ENCODE assay signal across 31 cellular contexts in the genomic region with DNA sequence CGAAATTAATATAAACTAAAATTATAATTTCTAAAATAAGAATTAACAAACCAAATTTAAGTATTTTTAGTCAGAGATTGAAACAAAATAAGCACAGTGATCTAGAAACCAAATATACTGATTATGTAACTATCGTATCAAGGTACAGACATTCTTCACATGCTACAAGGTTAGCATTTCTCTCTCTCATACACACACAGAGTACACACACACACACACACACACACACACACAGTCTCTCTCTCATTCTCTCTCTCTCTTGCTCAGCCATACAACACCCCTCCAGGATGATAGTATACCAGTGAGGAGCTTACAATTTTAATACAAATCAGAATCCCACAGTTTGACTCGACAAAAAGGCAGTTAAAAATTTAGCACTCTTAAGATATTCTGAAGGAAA.
"Had no signal": no experiment of that assay in that cellular context is flagged by ENCODE, and none has a peak within 500 bp of the region (broad histone marks: within the 10 kb centered on the region; RNA-seq: fewer than 3 reads in every experiment).

No MANE protein-coding gene starts in this region.

- ATAC-seq: activated T-cell treated with anti-CD3 and anti-CD28 coated beads, Interleukin-2, amount 50 U/mL, for 72 hours; body of pancreas; Panc1; Right ventricle myocardium inferior; T-cell had no signal

- H3K4me1 Mint-ChIP-seq: activated B cell treated with CpG ODN at 0.5 μM for 24 hours; activated naive CD8-positive, alpha-beta T cell treated with anti-CD3 and anti-CD28 coated beads, Interleukin-2, amount 10 ng/mL, durations not matched to agents 7 days and 5 days; central memory CD8-positive, alpha-beta T cell; T-cell had no signal

- H3K27me3 Mint-ChIP-seq: activated B cell treated with CpG ODN at 0.5 μM for 24 hours; activated CD4-positive, alpha-beta memory T cell treated with anti-CD3 and anti-CD28 coated beads for 36 hours; activated CD4-positive, alpha-beta T cell treated with anti-CD3 and anti-CD28 coated beads, Interleukin-2, amount 10 ng/mL, durations not matched to agents 7 days and 5 days; activated naive CD8-positive, alpha-beta T cell treated with anti-CD3 and anti-CD28 coated beads, Interleukin-2, amount 10 ng/mL, durations not matched to agents 7 days and 5 days; central memory CD8-positive, alpha-beta T cell; T-cell had no signal

- H3K9me3 Mint-ChIP-seq: activated B cell treated with CpG ODN at 0.5 μM for 24 hours; activated CD4-positive, alpha-beta memory T cell treated with anti-CD3 and anti-CD28 coated beads for 36 hours; activated CD4-positive, alpha-beta T cell treated with anti-CD3 and anti-CD28 coated beads, Interleukin-2, amount 10 ng/mL, durations not matched to agents 7 days and 5 days; activated naive CD8-positive, alpha-beta T cell treated with anti-CD3 and anti-CD28 coated beads, Interleukin-2, amount 10 ng/mL, durations not matched to agents 7 days and 5 days; activated T-cell treated with anti-CD3 and anti-CD28 coated beads, Interleukin-2, amount 50 U/mL, for 72 hours; central memory CD8-positive, alpha-beta T cell; T-cell had no signal

- DNase-seq: activated B cell treated with CpG ODN at 0.5 μM for 24 hours; activated CD4-positive, alpha-beta memory T cell treated with anti-CD3 and anti-CD28 coated beads for 36 hours; activated CD4-positive, alpha-beta T cell treated with anti-CD3 and anti-CD28 coated beads for 1 hour; activated CD4-positive, alpha-beta T cell treated with anti-CD3 and anti-CD28 coated beads, Interleukin-2, amount 10 ng/mL, durations not matched to agents 7 days and 5 days; activated CD8-positive, alpha-beta memory T cell treated with anti-CD3 and anti-CD28 coated beads, Interleukin-2, amount 50 U/mL, for 4 hours; activated naive CD4-positive, alpha-beta T cell treated with anti-CD3 and anti-CD28 coated beads, Interleukin-2, amount 50 U/mL, for 16 hours; activated naive CD8-positive, alpha-beta T cell treated with anti-CD3 and anti-CD28 coated beads, Interleukin-2, amount 10 ng/mL, durations not matched to agents 7 days and 5 days; activated T-cell treated with anti-CD3 and anti-CD28 coated beads, Interleukin-2, amount 50 U/mL, for 72 hours; adrenal gland; body of pancreas; MG63; MV-4-11; NCI-H1092 treated with DMSO at 0.1 percent for 48 hours; NCI-H1436; NCI-H1694 treated with DMSO at 0.1 percent for 48 hours; NCI-H2029 treated with DMSO at 0.1 percent for 48 hours; NCI-H345; NCI-H510A; NCI-H526 treated with DMSO at 0.1 percent for 48 hours; NCI-H82; RPMI8226; T-cell; T-helper 2 cell; T1000 had no signal

- H3K27ac ChIP-seq: adrenal gland, ascending aorta, body of pancreas, SK-N-MC had no signal

- H3K4me3 ChIP-seq: adrenal gland, ascending aorta, body of pancreas, MG63, SK-N-MC had no signal

- H3K27ac Mint-ChIP-seq: activated B cell treated with CpG ODN at 0.5 μM for 24 hours; activated CD4-positive, alpha-beta memory T cell treated with anti-CD3 and anti-CD28 coated beads for 36 hours; activated CD4-positive, alpha-beta T cell treated with anti-CD3 and anti-CD28 coated beads, Interleukin-2, amount 10 ng/mL, durations not matched to agents 7 days and 5 days; activated naive CD8-positive, alpha-beta T cell treated with anti-CD3 and anti-CD28 coated beads, Interleukin-2, amount 10 ng/mL, durations not matched to agents 7 days and 5 days; activated T-cell treated with anti-CD3 and anti-CD28 coated beads, Interleukin-2, amount 50 U/mL, for 72 hours; T-cell had no signal

- H3K4me1 ChIP-seq: ascending aorta had no signal

- FAIRE-seq: bronchial epithelial cell, TTC549 had no signal

- H3K27me3 ChIP-seq: adrenal gland, ascending aorta, body of pancreas, MG63 had no signal

- H3K4me3 Mint-ChIP-seq: activated B cell treated with CpG ODN at 0.5 μM for 24 hours; activated CD4-positive, alpha-beta memory T cell treated with anti-CD3 and anti-CD28 coated beads for 36 hours; activated CD4-positive, alpha-beta T cell treated with anti-CD3 and anti-CD28 coated beads, Interleukin-2, amount 10 ng/mL, durations not matched to agents 7 days and 5 days; activated naive CD8-positive, alpha-beta T cell treated with anti-CD3 and anti-CD28 coated beads, Interleukin-2, amount 10 ng/mL, durations not matched to agents 7 days and 5 days; activated T-cell treated with anti-CD3 and anti-CD28 coated beads, Interleukin-2, amount 50 U/mL, for 72 hours; central memory CD8-positive, alpha-beta T cell; T-cell had no signal

- H3K9me3 ChIP-seq: adrenal gland, ascending aorta, body of pancreas, MG63 had no signal
